In the genomic region with DNA sequence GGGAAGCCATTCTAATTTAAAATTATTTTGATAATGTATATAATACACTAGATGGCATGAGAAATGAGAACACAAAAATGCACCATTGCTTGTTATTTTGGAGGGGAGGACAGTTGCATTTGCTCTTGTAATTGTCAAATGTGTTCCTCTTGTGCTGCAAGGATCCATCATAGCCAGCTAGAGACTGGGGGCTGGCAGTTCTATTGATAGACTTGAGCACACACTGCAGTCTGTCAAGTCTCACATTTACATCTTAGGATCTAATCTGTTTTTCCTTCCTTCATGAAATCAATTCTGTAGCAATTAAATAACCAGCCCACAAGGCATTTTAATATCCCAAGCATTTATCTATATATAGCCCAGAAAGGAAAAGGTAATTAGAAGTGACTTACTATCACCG, we compare ENCODE assay signal across 24 cellular contexts.
DNase-seq lines count a peak whose midpoint lies in the region; ATAC-seq and TF ChIP-seq lines count a peak whose summit lies in the region.
"Had no signal": no experiment of that assay in that cellular context is flagged by ENCODE, and none has a peak within 500 bp of the region (broad histone marks: within the 10 kb centered on the region; RNA-seq: fewer than 3 reads in every experiment).

No MANE protein-coding gene starts in this region.

- no peak for ATAC-seq in HG02588 (IDR thresholded peaks at IDR 0.05; ENCODE audit: unreplicated experiment)
- ATAC-seq: A549, GM23338, Right ventricle myocardium inferior had no signal

- H4K20me1 ChIP-seq in MM.1S (ENCODE audit: insufficient read depth, low read length) (no peaks in the 10 kb centered on the region), neural cell (ENCODE audit: insufficient read depth) (no peaks in the 10 kb centered on the region)
- H4K20me1 ChIP-seq: BLaER1 treated with 17β-estradiol and CSF1 and Interleukin-3, amounts not matched to agents 10 nM and 100 nM had no signal

- H3F3A ChIP-seq in MM.1S (ENCODE audit: insufficient read depth, low read length) (no peaks in the 10 kb centered on the region), neural cell (ENCODE audit: insufficient read depth, low read length, poor library complexity, severe bottlenecking) (no peaks in the 10 kb centered on the region)

- no peak for TF ChIP-seq RAD21 in neural cell (conservative IDR thresholded peaks at IDR 0.05)

- H3K79me2 ChIP-seq in MM.1S (ENCODE audit: low read length) (no peaks in the 10 kb centered on the region), neural cell (replicated peaks; ENCODE audit: insufficient read depth, low read length) (no peaks in the 10 kb centered on the region)

- no peaks in the 10 kb centered on the region for H3K4me1 ChIP-seq in MM.1S (ENCODE audit: low read length)
- H3K4me1 ChIP-seq: BLaER1 treated with 17β-estradiol and CSF1 and Interleukin-3, amounts not matched to agents 10 nM and 100 nM had no signal

- DNase-seq in NCI-H748 (lab: John Stamatoyannopoulos, UW; ENCODE audit: unreplicated experiment) = peak; percentile 5
- DNase-seq in NCI-H748 treated with DMSO at 0.1 percent for 48 hours (lab: John Stamatoyannopoulos, UW) = no peak
- DNase-seq in MM.1S = no peak
- DNase-seq in NCI-H69 (lab: John Stamatoyannopoulos, UW) = peak; percentile 46
- no peak for DNase-seq in NCI-H2107 treated with DMSO at 0.1 percent for 48 hours (lab: John Stamatoyannopoulos, UW; ENCODE audit: unreplicated experiment)
- DNase-seq: AML-193; CD4-positive, alpha-beta T cell; GF-D8; H9; IMR-90; NCI-H1105; NCI-H187; NCI-H2081 treated with DMSO at 0.1 percent for 48 hours; NCI-H446 treated with DMSO at 0.1 percent for 48 hours; PC-9; SJCRH30; T-helper 1 cell had no signal

- TF ChIP-seq CTCF in MM.1S (IDR thresholded peaks at IDR 0.05; ENCODE audit: low read length) = no peak
- no peak for TF ChIP-seq CTCF in neural cell (IDR thresholded peaks at IDR 0.05; ENCODE audit: poor library complexity, severe bottlenecking)

- H3K9me2 ChIP-seq in MM.1S (replicated peaks; ENCODE audit: insufficient read depth, low read length) (no peaks in the 10 kb centered on the region), neural cell (ENCODE audit: insufficient read depth, low read length) (no peaks in the 10 kb centered on the region)

- H3K9me3 ChIP-seq in MM.1S (replicated peaks; ENCODE audit: insufficient read depth, low read length) (no peaks in the 10 kb centered on the region), neural cell (ENCODE audit: low read length) (no peaks in the 10 kb centered on the region)
- H3K9me3 ChIP-seq: A549; BLaER1 treated with 17β-estradiol and CSF1 and Interleukin-3, amounts not matched to agents 10 nM and 100 nM; SJCRH30 had no signal

- H3K27ac ChIP-seq in MM.1S (ENCODE audit: low read length) (no peak overlapping the region), neural cell (ENCODE audit: low read length) (peak overlapping the region; percentile 81)
- H3K27ac ChIP-seq: BLaER1 treated with 17β-estradiol and CSF1 and Interleukin-3, amounts not matched to agents 10 nM and 100 nM; KMS-11; PC-9; SJCRH30 had no signal

- H3K36me3 ChIP-seq in MM.1S (replicated peaks; ENCODE audit: insufficient read depth, low read length) = no peaks in the 10 kb centered on the region
- H3K36me3 ChIP-seq in neural cell (ENCODE audit: insufficient read depth, low read length) = no peaks in the 10 kb centered on the region
- H3K36me3 ChIP-seq: BLaER1 treated with 17β-estradiol and CSF1 and Interleukin-3, amounts not matched to agents 10 nM and 100 nM; SJCRH30 had no signal

- H3K27me3 ChIP-seq in MM.1S (replicated peaks; ENCODE audit: insufficient read depth, low read length) (no peaks in the 10 kb centered on the region), neural cell (ENCODE audit: insufficient read depth, low read depth, low read length) (no peaks in the 10 kb centered on the region)
- H3K27me3 ChIP-seq: BLaER1 treated with 17β-estradiol and CSF1 and Interleukin-3, amounts not matched to agents 10 nM and 100 nM; SJCRH30 had no signal

- no peak overlapping the region for H3K4me3 ChIP-seq in MM.1S (ENCODE audit: low read length)
- peak overlapping the region; percentile 34 for H3K4me3 ChIP-seq in neural cell (ENCODE audit: low read length)
- H3K4me3 ChIP-seq: A549; BLaER1 treated with 17β-estradiol and CSF1 and Interleukin-3, amounts not matched to agents 10 nM and 100 nM; GM23338; PC-9; SJCRH30 had no signal

- H3K4me2 ChIP-seq in MM.1S (ENCODE audit: low read depth, low read length) (peak overlapping the region; percentile 18; the same call in 1 of the 2 replicates), neural cell (ENCODE audit: low read length) (peak overlapping the region; percentile 41)
- H3K4me2 ChIP-seq: BLaER1 treated with 17β-estradiol and CSF1 and Interleukin-3, amounts not matched to agents 10 nM and 100 nM; GM23338; KMS-11; PC-9 had no signal

- peak; percentile 76 for TF ChIP-seq EP300 in neural cell (conservative IDR thresholded peaks at IDR 0.05; ENCODE audit: poor library complexity, severe bottlenecking)

- no peak overlapping the region for H2AFZ ChIP-seq in MM.1S (ENCODE audit: low read length)
- H2AFZ ChIP-seq in neural cell (ENCODE audit: low read depth, low read length) = no peak overlapping the region
- H2AFZ ChIP-seq: GM23338, PC-9 had no signal

- H3K9ac ChIP-seq in MM.1S (ENCODE audit: low read length) (no peak overlapping the region), neural cell (ENCODE audit: low read length) (peak overlapping the region; percentile 30)
- H3K9ac ChIP-seq: BLaER1 treated with 17β-estradiol and CSF1 and Interleukin-3, amounts not matched to agents 10 nM and 100 nM; KMS-11 had no signal

TF ChIP-seq in neural cell, 6 proteins besides CTCF, POLR2A, EP300 and RAD21:
- TF ChIP-seq MXI1 (conservative IDR thresholded peaks at IDR 0.05; ENCODE audit: poor library complexity, severe bottlenecking) = no peak
- TF ChIP-seq, protein P1, sequence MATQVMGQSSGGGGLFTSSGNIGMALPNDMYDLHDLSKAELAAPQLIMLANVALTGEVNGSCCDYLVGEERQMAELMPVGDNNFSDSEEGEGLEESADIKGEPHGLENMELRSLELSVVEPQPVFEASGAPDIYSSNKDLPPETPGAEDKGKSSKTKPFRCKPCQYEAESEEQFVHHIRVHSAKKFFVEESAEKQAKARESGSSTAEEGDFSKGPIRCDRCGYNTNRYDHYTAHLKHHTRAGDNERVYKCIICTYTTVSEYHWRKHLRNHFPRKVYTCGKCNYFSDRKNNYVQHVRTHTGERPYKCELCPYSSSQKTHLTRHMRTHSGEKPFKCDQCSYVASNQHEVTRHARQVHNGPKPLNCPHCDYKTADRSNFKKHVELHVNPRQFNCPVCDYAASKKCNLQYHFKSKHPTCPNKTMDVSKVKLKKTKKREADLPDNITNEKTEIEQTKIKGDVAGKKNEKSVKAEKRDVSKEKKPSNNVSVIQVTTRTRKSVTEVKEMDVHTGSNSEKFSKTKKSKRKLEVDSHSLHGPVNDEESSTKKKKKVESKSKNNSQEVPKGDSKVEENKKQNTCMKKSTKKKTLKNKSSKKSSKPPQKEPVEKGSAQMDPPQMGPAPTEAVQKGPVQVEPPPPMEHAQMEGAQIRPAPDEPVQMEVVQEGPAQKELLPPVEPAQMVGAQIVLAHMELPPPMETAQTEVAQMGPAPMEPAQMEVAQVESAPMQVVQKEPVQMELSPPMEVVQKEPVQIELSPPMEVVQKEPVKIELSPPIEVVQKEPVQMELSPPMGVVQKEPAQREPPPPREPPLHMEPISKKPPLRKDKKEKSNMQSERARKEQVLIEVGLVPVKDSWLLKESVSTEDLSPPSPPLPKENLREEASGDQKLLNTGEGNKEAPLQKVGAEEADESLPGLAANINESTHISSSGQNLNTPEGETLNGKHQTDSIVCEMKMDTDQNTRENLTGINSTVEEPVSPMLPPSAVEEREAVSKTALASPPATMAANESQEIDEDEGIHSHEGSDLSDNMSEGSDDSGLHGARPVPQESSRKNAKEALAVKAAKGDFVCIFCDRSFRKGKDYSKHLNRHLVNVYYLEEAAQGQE (IDR thresholded peaks at IDR 0.05; ENCODE audit: borderline replicate concordance) = peak; percentile 67
- TF ChIP-seq POLR2AphosphoS5 (IDR thresholded peaks at IDR 0.05) = peak; percentile 64
- TF ChIP-seq SMC3 (conservative IDR thresholded peaks at IDR 0.05; ENCODE audit: poor library complexity) = no peak
- no peak for TF ChIP-seq EZH2 (IDR thresholded peaks at IDR 0.05; ENCODE audit: borderline replicate concordance, insufficient read depth, low read length, poor library complexity, severe bottlenecking)

Comparison
In these comparisons a context has a peak if more than half of its experiments do, and no peak if none do; other contexts are left out.
1. DNase-seq: peak in NCI-H748 (single experiment) and NCI-H69 (single experiment); none in NCI-H748 treated with DMSO at 0.1 percent for 48 hours (single experiment), MM.1S (single experiment) and NCI-H2107 treated with DMSO at 0.1 percent for 48 hours (single experiment).